8 cellular contexts compared by ENCODE assay signal in the genomic region with DNA sequence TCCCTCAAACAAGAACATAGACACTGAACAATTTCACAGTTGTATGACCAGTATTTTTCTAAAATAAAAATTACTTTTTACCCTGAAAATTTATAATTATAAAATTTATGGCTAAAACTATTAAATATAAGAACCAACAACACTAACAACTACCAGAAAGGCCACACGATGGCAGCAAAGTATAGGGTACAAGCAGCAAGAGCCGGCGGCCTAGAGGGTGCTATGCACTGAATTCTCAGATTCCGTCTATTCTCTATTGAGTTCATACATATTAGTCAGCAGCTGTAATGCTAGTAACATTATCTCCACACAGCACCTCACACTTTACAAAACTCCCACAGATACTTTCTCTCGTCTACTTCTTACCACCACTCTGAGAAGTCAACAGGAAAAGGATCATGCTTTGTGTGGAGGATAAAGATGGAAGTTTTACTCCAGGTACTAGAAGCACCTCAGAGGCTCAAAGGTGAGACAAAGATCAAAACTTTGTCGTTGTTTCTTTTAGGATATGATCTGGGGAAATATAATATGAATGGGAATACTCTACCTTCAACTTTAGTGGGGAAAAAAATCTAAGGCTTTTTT.
DNase-seq lines count a peak whose midpoint lies in the region; ATAC-seq and FAIRE-seq lines count a peak whose summit lies in the region.

No MANE protein-coding gene starts in this region.

- peak; percentile 25 for DNase-seq in DMS153 (lab: John Stamatoyannopoulos, UW)
- peak; percentile 60 for DNase-seq in HTR-8/SVneo (ENCODE audit: insufficient read length, low spot score)
- peak; percentile 75 for DNase-seq in NOMO-1 treated with DMSO at 0.1 percent for 48 hours (lab: John Stamatoyannopoulos, UW; ENCODE audit: unreplicated experiment)
- DNase-seq in activated CD8-positive, alpha-beta memory T cell treated with anti-CD3 and anti-CD28 coated beads, Interleukin-2, amount 50 U/mL, for 1 hour (ENCODE audit: extremely low read depth): peak; percentile 2
- DNase-seq in epithelial cell of prostate (ENCODE audit: low read depth, low spot score): peak; percentile 43
- peak; percentile 25 for DNase-seq in naive B cell
- DNase-seq in superior temporal gyrus (ENCODE audit: extremely low spot score): peak; percentile 92

- H3K27ac Mint-ChIP-seq in naive B cell: no peak overlapping the region

- no peak overlapping the region for H3K27ac ChIP-seq in epithelial cell of prostate

- H3K4me1 Mint-ChIP-seq in naive B cell: peaks cover 0 to 10% (median 6%) of the 10 kb centered on the region in 3 donors

- H3K4me3 Mint-ChIP-seq in naive B cell: no peak overlapping the region

- ATAC-seq in GM21447 (IDR thresholded peaks at IDR 0.05; ENCODE audit: unreplicated experiment): peak; percentile 90
- ATAC-seq in naive B cell (ENCODE audit: low read depth in 2 of 2): peak; percentile 32 to 51

- peaks cover 27 to 48% (median 37%) of the 10 kb centered on the region in 3 donors for H3K27me3 Mint-ChIP-seq in naive B cell

- no peaks in the 10 kb centered on the region for H3K36me3 Mint-ChIP-seq in naive B cell

- no peaks in the 10 kb centered on the region for H3K9me3 Mint-ChIP-seq in naive B cell

- peak; percentile 9 for FAIRE-seq in HTR-8/SVneo (lab: Jason Lieb, UNC)

Comparison
In these comparisons a context has a peak if more than half of its experiments do, and no peak if none do; other contexts are left out.
1. DNase-seq: peak in every context shown above with its lines; median percentile 92 in superior temporal gyrus; 75 in NOMO-1 treated with DMSO at 0.1 percent for 48 hours; 60 in HTR-8/SVneo; 43 in epithelial cell of prostate; 25 in DMS153; 25 in naive B cell; 2 in activated CD8-positive, alpha-beta memory T cell treated with anti-CD3 and anti-CD28 coated beads, Interleukin-2, amount 50 U/mL, for 1 hour.